In the genomic region with DNA sequence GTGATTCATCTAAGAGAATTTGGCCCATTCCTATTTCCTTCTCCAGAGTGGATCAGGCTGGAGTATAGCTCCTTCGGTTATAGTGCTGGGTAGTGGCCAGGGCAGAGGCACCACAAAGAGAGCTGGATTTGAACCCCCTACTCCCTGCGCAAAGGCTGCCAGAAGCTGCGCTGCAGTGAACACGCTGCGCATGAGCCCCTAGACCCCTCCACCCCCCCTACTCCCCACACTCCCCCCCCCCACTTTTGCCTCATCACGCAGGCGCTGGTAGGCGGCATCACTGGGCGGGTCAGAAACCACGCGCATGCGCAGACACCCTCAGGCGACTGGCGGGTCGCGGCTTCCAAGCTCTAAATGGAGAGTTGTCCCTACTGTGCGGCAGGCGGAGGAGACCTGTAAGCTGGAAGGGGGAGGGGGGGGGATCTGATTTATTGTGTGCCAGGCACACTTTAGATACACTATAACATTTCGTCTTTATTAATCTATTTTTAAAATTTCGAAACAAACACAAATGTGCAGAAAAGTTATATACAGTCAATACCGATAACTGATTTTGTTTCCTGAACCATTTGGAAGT, we compare ENCODE assay signal across 8 cellular contexts. TPM values are rescaled to one million over a fixed set of nuclear protein-coding genes. Genes with fewer than 3 reads are reported as not detected.
A peak's percentile ranks its signal among the peaks of the same experiment; 100 is the strongest.
DNase-seq lines count a peak whose midpoint lies in the region; ATAC-seq and TF ChIP-seq lines count a peak whose summit lies in the region.

No MANE protein-coding gene starts in this region.

- no peak for TF ChIP-seq CTCF in CD14-positive monocyte (IDR thresholded peaks at IDR 0.05)
- no peak for TF ChIP-seq CTCF in right atrium auricular region (IDR thresholded peaks at IDR 0.05)
- no peak for TF ChIP-seq CTCF in prostate gland (IDR thresholded peaks at IDR 0.05)
- TF ChIP-seq CTCF in upper lobe of right lung (IDR thresholded peaks at IDR 0.05), result no peak

- intact Hi-C loops in CD14-positive monocyte (cut with micrococcal nuclease) (loop anchor here (2.0 to 5.0 kb wide), 4 partner anchors 40 to 75 kb away; partner anchors contain the start of genes BRWD1 (in 1 of the 2) and HMGN1 (in 1 of the 2)), prostate gland (cut with DNase I) (loop anchor here (2.0 kb wide), 3 partner anchors 39 to 205 kb away; partner anchors contain the start of genes HMGN1 and PSMG1), upper lobe of right lung (cut with DNase I) (loop anchor here (10.0 kb wide), 1 partner anchor 73 kb away; the partner anchor contains the start of gene BRWD1)

- H3K27ac Mint-ChIP-seq in CD14-positive monocyte, result peak overlapping the region; percentile 76 to 90 (median 86)

- peaks cover 0 to 3% (median 0%) of the 10 kb centered on the region in 3 donors for H3K27me3 Mint-ChIP-seq in CD14-positive monocyte (ENCODE audit: low read depth in 3 of 3)

- H3K36me3 ChIP-seq in right atrium auricular region, result peaks cover 10% of the 10 kb centered on the region
- no peaks in the 10 kb centered on the region for H3K36me3 ChIP-seq in prostate gland
- peaks cover 16% of the 10 kb centered on the region for H3K36me3 ChIP-seq in upper lobe of right lung

- DNase-seq in CD14-positive monocyte (ENCODE audit: low spot score), result peak; percentile 88
- peak; percentile 70 for DNase-seq in NCI-H146 treated with DMSO at 0.1 percent for 48 hours (lab: John Stamatoyannopoulos, UW; ENCODE audit: unreplicated experiment)
- DNase-seq in T-helper 1 cell, result peak; percentile 86 to 90 (median 88)
- peak; percentile 6 to 92 (median 82) for DNase-seq in amygdala (lab: John Stamatoyannopoulos, UW)
- peak; percentile 93 for DNase-seq in right atrium auricular region (ENCODE audit: low spot score)
- DNase-seq in prostate gland (ENCODE audit: low spot score), result peak; percentile 85
- peak; percentile 96 for DNase-seq in upper lobe of right lung

- peaks cover 0 to 46% of the 10 kb centered on the region in 2 donors for H3K4me1 ChIP-seq in right atrium auricular region
- no peaks in the 10 kb centered on the region for H3K4me1 ChIP-seq in prostate gland (replicated peaks)
- peaks cover 26% of the 10 kb centered on the region for H3K4me1 ChIP-seq in upper lobe of right lung

- peaks cover 20% of the 10 kb centered on the region for H3K4me1 Mint-ChIP-seq in CD14-positive monocyte

- 9% methylated on average over 21 of the region's 21 CpGs for WGBS in prostate gland

- TF ChIP-seq POLR2A in prostate gland (IDR thresholded peaks at IDR 0.05), result no peak

- peak overlapping the region; percentile 82 to 94 for H3K4me3 Mint-ChIP-seq in CD14-positive monocyte

- H3K9me3 ChIP-seq in right atrium auricular region (no peaks in the 10 kb centered on the region), prostate gland (no peaks in the 10 kb centered on the region), upper lobe of right lung (no peaks in the 10 kb centered on the region)

- H3K36me3 Mint-ChIP-seq in CD14-positive monocyte, result peaks cover 24 to 27% of the 10 kb centered on the region in 2 donors

- H3K4me3 ChIP-seq in right atrium auricular region (peak overlapping the region; percentile 39 to 53), prostate gland (peak overlapping the region; percentile 28 to 39), upper lobe of right lung (peak overlapping the region; percentile 53)

- no peaks in the 10 kb centered on the region for H3K9me3 Mint-ChIP-seq in CD14-positive monocyte

- H3K27ac ChIP-seq in right atrium auricular region, result peak overlapping the region; percentile 74 to 75
- peak overlapping the region; percentile 56 to 68 for H3K27ac ChIP-seq in prostate gland
- peak overlapping the region; percentile 49 for H3K27ac ChIP-seq in upper lobe of right lung

- ATAC-seq in GM21723 (IDR thresholded peaks at IDR 0.05; ENCODE audit: unreplicated experiment) (peak; percentile 57), upper lobe of right lung (peak; percentile 73)

- no peaks in the 10 kb centered on the region for H3K27me3 ChIP-seq in right atrium auricular region
- no peaks in the 10 kb centered on the region for H3K27me3 ChIP-seq in prostate gland (replicated peaks; ENCODE audit: insufficient read depth)
- no peaks in the 10 kb centered on the region for H3K27me3 ChIP-seq in upper lobe of right lung

RNA-seq across cellular contexts. Expression of gene HMGN1, which starts 38.7 kb away (rescaled TPM):
- 10 to 100 TPM; 59.8 to 72.7 TPM for polyA plus RNA-seq in CD14-positive monocyte
- 10 to 100 TPM; 37.1 to 39.6 TPM for total RNA-seq in right atrium auricular region
- total RNA-seq in prostate gland, result 100 to 1,000 TPM; 141 to 270 TPM
- 170 TPM for total RNA-seq in upper lobe of right lung

RNA-seq across cellular contexts. Expression of gene LCA5L, which starts 58.0 kb away (rescaled TPM):
- not detected for polyA plus RNA-seq in CD14-positive monocyte
- 1 to 10 TPM in 1 of 2 donors, under 1 TPM in 1; 0.26 to 1.5 TPM for total RNA-seq in right atrium auricular region
- 10 to 100 TPM in 1 of 2 donors, 1 to 10 TPM in 1; 3.7 to 11.1 TPM for total RNA-seq in prostate gland
- total RNA-seq in upper lobe of right lung, result 1.8 TPM

Comparison
In these comparisons a context has a peak if more than half of its experiments do, and no peak if none do; other contexts are left out.
1. Peak in every context shown above with its lines: DNase-seq, ATAC-seq, H3K4me3 ChIP-seq and H3K27ac ChIP-seq.